In the genomic region with DNA sequence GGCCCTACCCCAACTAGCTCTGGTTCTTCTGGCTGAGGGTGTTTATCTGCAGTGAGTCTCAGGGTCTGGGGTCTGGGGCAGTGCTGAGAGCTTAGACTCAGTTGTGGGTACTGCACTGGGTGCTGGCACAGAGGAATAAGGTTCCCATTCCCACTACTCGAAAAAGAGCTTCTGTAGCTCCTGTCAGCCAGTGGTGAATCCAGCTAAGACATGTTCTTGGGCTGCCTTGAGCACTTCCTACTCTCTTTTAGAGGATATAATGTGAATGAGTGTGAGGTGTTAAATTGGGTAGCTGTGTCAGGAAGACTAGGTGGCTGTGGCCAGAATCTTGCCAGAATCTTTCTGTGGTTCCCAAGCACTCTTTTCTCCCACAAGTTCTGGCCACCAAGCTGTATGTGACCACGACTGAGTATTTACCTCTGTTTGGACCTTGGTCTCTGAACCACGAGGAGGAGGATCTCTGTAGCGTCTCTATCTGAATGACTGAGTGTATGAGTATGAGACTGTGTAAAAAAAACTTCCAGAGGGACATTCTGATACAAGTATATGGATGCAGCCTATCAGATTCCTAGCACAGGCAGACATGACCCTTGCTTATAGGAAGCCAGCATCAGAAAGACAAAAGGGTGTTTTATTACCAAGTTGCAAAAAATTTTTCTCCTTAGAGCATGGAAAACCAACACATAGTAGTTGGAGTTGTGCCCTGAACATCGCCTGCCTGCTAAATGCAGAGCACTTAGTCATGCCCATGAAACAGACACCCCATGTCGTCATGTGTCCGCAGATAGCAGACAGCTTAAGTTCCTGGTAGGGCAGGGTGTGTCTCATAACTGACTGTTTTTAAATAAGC, we compare ENCODE assay signal across 8 cellular contexts. TPM values are rescaled to one million over a fixed set of nuclear protein-coding genes. Genes with fewer than 3 reads are reported as not detected.
DNase-seq lines count a peak whose midpoint lies in the region; ATAC-seq, FAIRE-seq and TF ChIP-seq lines count a peak whose summit lies in the region.

No MANE protein-coding gene starts in this region.

- intact Hi-C loops in lower lobe of right lung (cut with DNase I) = no loop called here

- DNase-seq in A172 (ENCODE audit: low spot score) (peak; percentile 91), M059J (ENCODE audit: low read depth) (peak; percentile 91), bronchial epithelial cell (ENCODE audit: low read depth) (peak; percentile 99), lower lobe of right lung (peak; percentile 54), NCI-H146 (lab: John Stamatoyannopoulos, UW) (no peak)

- 25% methylated on average over 7 of the region's 7 CpGs for WGBS in urinary bladder

- H3K9me3 ChIP-seq in lower lobe of right lung = no peaks in the 10 kb centered on the region

- H3K27ac ChIP-seq in lower lobe of right lung (peak overlapping the region; percentile 25), urinary bladder (ENCODE audit: low read depth) (peak overlapping the region; percentile 38)

- peaks cover 32% of the 10 kb centered on the region for H3K4me1 ChIP-seq in lower lobe of right lung
- peaks cover 4% of the 10 kb centered on the region for H3K4me1 ChIP-seq in urinary bladder (ENCODE audit: insufficient read depth)

- TF ChIP-seq CTCF in bronchial epithelial cell (IDR thresholded peaks at IDR 0.05; ENCODE audit: insufficient read depth, low read length, severe bottlenecking) = no peak
- no peak for TF ChIP-seq CTCF in lower lobe of right lung (IDR thresholded peaks at IDR 0.05)

- no peak for FAIRE-seq in bronchial epithelial cell (lab: Jason Lieb, UNC)

- H3K27me3 ChIP-seq in bronchial epithelial cell (ENCODE audit: control insufficient read depth, insufficient read depth, low read length) (no peaks in the 10 kb centered on the region), lower lobe of right lung (ENCODE audit: low read depth) (no peaks in the 10 kb centered on the region)

- ATAC-seq in lower lobe of right lung (peak; percentile 88 to 92), HG02885 (IDR thresholded peaks at IDR 0.05; ENCODE audit: poor library complexity, unreplicated experiment) (no peak), GM18873 (IDR thresholded peaks at IDR 0.05; ENCODE audit: low FRiP score, unreplicated experiment) (no peak)

- no peaks in the 10 kb centered on the region for H3K36me3 ChIP-seq in bronchial epithelial cell (ENCODE audit: control insufficient read depth, insufficient read depth, low read length)
- H3K36me3 ChIP-seq in lower lobe of right lung = peaks cover 5% of the 10 kb centered on the region
- H3K36me3 ChIP-seq in urinary bladder (ENCODE audit: insufficient read depth) = no peaks in the 10 kb centered on the region

- no peak overlapping the region for H3K4me3 ChIP-seq in bronchial epithelial cell (ENCODE audit: low read depth, low read length)
- H3K4me3 ChIP-seq in lower lobe of right lung = no peak overlapping the region
- H3K4me3 ChIP-seq in urinary bladder (ENCODE audit: low read depth, low read length) = no peak overlapping the region

RNA-seq across cellular contexts. Expression of gene DAG1, which starts 30.6 kb away (rescaled TPM):
- total RNA-seq in A172 (2014; rRNA removed; shearing (Covaris generic)) = 132 and 135 TPM in 2 replicates
- total RNA-seq in M059J (2014; rRNA removed; shearing (Covaris generic)) = 79.8 and 104 TPM in 2 replicates
- 20.3 and 26.9 TPM in 2 replicates for total RNA-seq in bronchial epithelial cell
- 71.5 TPM for total RNA-seq in lower lobe of right lung
- 34.1 TPM for total RNA-seq in urinary bladder
- 58.7 TPM for polyA plus RNA-seq in urinary bladder

RNA-seq across cellular contexts. Expression of gene BSN, which starts 53.6 kb away (rescaled TPM):
- total RNA-seq in A172 (2014; rRNA removed; shearing (Covaris generic)) = 0.10 and 0.12 TPM in 2 replicates
- total RNA-seq in M059J (2014; rRNA removed; shearing (Covaris generic)) = 0.07 and 0.27 TPM in 2 replicates
- under 0.01 TPM in 1 of 2 replicates, not detected in the other for total RNA-seq in bronchial epithelial cell
- total RNA-seq in lower lobe of right lung = 0.35 TPM
- 0.48 TPM for total RNA-seq in urinary bladder
- 0.39 TPM for polyA plus RNA-seq in urinary bladder

Comparison
In these comparisons a context has a peak if more than half of its experiments do, and no peak if none do; other contexts are left out.
1. ATAC-seq: peak in lower lobe of right lung (2 of 2); none in HG02885 (single experiment) and GM18873 (single experiment).